ENCODE assay signal across 10 cellular contexts in genomic region chr14:102930138-102930752, GRCh38. TPM values are rescaled to one million over a fixed set of nuclear protein-coding genes. Genes with fewer than 3 reads are reported as not detected.
DNase-seq lines count a peak whose midpoint lies in the region; ATAC-seq and TF ChIP-seq lines count a peak whose summit lies in the region.
"Had no signal": no experiment of that assay in that cellular context is flagged by ENCODE, and none has a peak within 500 bp of the region (broad histone marks: within the 10 kb centered on the region; RNA-seq: fewer than 3 reads in every experiment).

No MANE protein-coding gene starts in this region.

- peaks cover 21% of the 10 kb centered on the region for H3K36me3 Mint-ChIP-seq in nephron progenitor cell (ENCODE audit: low read depth)
- no peaks in the 10 kb centered on the region for H3K36me3 Mint-ChIP-seq in activated CD4-positive, alpha-beta memory T cell treated with anti-CD3 and anti-CD28 coated beads for 36 hours

- no peak overlapping the region for H2AFZ ChIP-seq in ACC112 (ENCODE audit: low read length, unreplicated experiment)

- no peaks in the 10 kb centered on the region for H3K4me1 Mint-ChIP-seq in nephron progenitor cell
- peaks cover 10% of the 10 kb centered on the region for H3K4me1 Mint-ChIP-seq in activated CD4-positive, alpha-beta memory T cell treated with anti-CD3 and anti-CD28 coated beads for 36 hours (ENCODE audit: low read depth)

- CTCF ChIA-PET in activated CD4-positive, alpha-beta memory T cell treated with anti-CD3 and anti-CD28 coated beads for 36 hours (lab: Charles Lee): interaction anchor here (0.5 to 1.5 kb wide), 2 partner anchors 155 to 236 kb away, joined by 3 to 5 read pairs; no protein-coding TSS in a partner anchor

- no peaks in the 10 kb centered on the region for H3K9me3 Mint-ChIP-seq in nephron progenitor cell
- no peaks in the 10 kb centered on the region for H3K9me3 Mint-ChIP-seq in activated CD4-positive, alpha-beta memory T cell treated with anti-CD3 and anti-CD28 coated beads for 36 hours

- no peaks in the 10 kb centered on the region for H3K79me2 ChIP-seq in ACC112 (ENCODE audit: control insufficient read depth, insufficient read depth, low read length, unreplicated experiment)

- H3K4me3 Mint-ChIP-seq in nephron progenitor cell: no peak overlapping the region
- no peak overlapping the region for H3K4me3 Mint-ChIP-seq in activated CD4-positive, alpha-beta memory T cell treated with anti-CD3 and anti-CD28 coated beads for 36 hours

- no peak overlapping the region for H3K27ac Mint-ChIP-seq in nephron progenitor cell
- no peak overlapping the region for H3K27ac Mint-ChIP-seq in activated CD4-positive, alpha-beta memory T cell treated with anti-CD3 and anti-CD28 coated beads for 36 hours

- peaks cover 36% of the 10 kb centered on the region for H3K27me3 ChIP-seq in ACC112 (ENCODE audit: insufficient read depth, low read length)

- intact Hi-C loops in activated CD4-positive, alpha-beta memory T cell treated with anti-CD3 and anti-CD28 coated beads for 36 hours (cut with micrococcal nuclease): no loop called here

- H3K4me1 ChIP-seq in ACC112 (ENCODE audit: control insufficient read depth, insufficient read depth, low read length, unreplicated experiment): peaks cover 7% of the 10 kb centered on the region

- DNase-seq in GM03348 (ENCODE audit: low spot score) (peak; percentile 54), coronary artery (ENCODE audit: low spot score) (no peak), nephron progenitor cell (peak; percentile 64), HuH-7.5 (ENCODE audit: low spot score) (no peak)
- DNase-seq in activated CD8-positive, alpha-beta memory T cell treated with anti-CD3 and anti-CD28 coated beads for 24 hours: no peak
- DNase-seq in activated CD4-positive, alpha-beta memory T cell treated with anti-CD3 and anti-CD28 coated beads for 36 hours: no peak
- DNase-seq: activated gamma-delta T cell had no signal

- H3K4me3 ChIP-seq in ACC112 (ENCODE audit: low read depth, low read length): 0 out of 2 replicates have a peak overlapping the region, but pooled peaks have one; percentile 12
- peak overlapping the region; percentile 69 for H3K4me3 ChIP-seq in coronary artery

- no peak for ATAC-seq in HG02870 (IDR thresholded peaks at IDR 0.05; ENCODE audit: unreplicated experiment)

- H3K27ac ChIP-seq in ACC112 (ENCODE audit: low read depth, low read length): no peak overlapping the region
- no peak overlapping the region for H3K27ac ChIP-seq in coronary artery

- peaks cover 4% of the 10 kb centered on the region; the same call in 1 of the 2 replicates for H3K36me3 ChIP-seq in ACC112 (ENCODE audit: insufficient read depth, low read length)

- TF ChIP-seq CTCF in coronary artery (IDR thresholded peaks at IDR 0.05) (no peak), nephron progenitor cell (IDR thresholded peaks at IDR 0.05) (no peak)

- peaks cover 63% of the 10 kb centered on the region for H3K27me3 Mint-ChIP-seq in nephron progenitor cell (ENCODE audit: low read depth, poor library complexity)
- H3K27me3 Mint-ChIP-seq in activated CD4-positive, alpha-beta memory T cell treated with anti-CD3 and anti-CD28 coated beads for 36 hours: peaks cover 24% of the 10 kb centered on the region

- POLR2A ChIA-PET in activated CD4-positive, alpha-beta memory T cell treated with anti-CD3 and anti-CD28 coated beads for 36 hours (lab: Charles Lee): no interaction called here

RNA-seq across cellular contexts. Expression of gene AMN, which starts 7.8 kb away (rescaled TPM):
- under 1 TPM in 1 of 2 experiments, not detected in 1; 0.17 TPM for total RNA-seq in activated CD4-positive, alpha-beta memory T cell treated with anti-CD3 and anti-CD28 coated beads for 36 hours
- total RNA-seq: G401 had no signal

Comparison
In these comparisons a context has a peak if more than half of its experiments do, and no peak if none do; other contexts are left out.
1. DNase-seq: peak in GM03348 (single experiment) and nephron progenitor cell (single experiment); none in coronary artery (single experiment), HuH-7.5 (single experiment), activated CD8-positive, alpha-beta memory T cell treated with anti-CD3 and anti-CD28 coated beads for 24 hours (single experiment) and activated CD4-positive, alpha-beta memory T cell treated with anti-CD3 and anti-CD28 coated beads for 36 hours (single experiment).